In the genomic region with DNA sequence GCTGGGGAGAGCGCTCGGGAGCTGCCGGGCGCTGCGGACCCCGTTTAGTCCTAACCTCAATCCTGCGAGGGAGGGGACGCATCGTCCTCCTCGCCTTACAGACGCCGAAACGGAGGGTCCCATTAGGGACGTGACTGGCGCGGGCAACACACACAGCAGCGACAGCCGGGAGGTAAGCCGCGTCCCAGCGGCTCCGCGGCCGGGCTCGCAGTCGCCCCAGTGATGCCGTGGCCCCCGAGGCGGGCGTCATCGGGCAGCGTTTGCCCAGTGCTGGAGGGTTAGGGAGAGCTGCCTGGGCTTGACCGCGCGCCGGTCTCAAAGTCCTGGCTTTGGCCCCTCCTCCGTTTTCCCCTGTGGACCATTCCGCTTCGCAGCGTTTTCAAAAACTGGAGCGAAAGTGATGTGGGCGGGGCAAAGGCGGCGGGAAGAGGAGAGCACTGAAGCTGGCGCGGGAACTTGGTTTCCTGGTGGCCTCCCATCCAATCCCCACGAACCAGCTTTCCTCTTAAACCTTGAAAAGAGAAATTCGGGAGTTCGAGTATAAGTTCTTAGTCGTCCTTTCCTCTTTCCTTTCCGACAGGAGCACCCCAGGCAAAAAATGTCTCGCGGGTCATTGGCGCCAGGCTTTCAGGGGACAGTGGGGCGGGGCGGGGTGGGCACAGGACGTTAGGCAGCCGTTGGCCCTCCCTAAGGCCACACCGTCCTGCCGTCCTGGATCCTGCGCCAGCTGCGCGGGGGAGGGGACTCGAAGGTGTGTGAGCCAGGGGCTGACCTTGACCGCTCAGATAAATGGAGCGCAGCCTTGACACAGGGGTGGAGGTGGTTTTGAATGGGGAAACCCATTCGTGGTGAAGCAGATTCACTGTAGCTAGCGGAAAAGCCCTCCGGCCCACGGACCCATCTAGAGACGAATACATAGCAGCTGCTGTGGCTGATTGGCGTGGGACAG, we compare ENCODE assay signal across 8 cellular contexts. TPM values are rescaled to one million over a fixed set of nuclear protein-coding genes. Genes with fewer than 3 reads are reported as not detected.
A peak's percentile ranks its signal among the peaks of the same experiment; 100 is the strongest.
DNase-seq lines count a peak whose midpoint lies in the region; ATAC-seq and TF ChIP-seq lines count a peak whose summit lies in the region.

No MANE protein-coding gene starts in this region.

- no peaks in the 10 kb centered on the region for H3K9me3 ChIP-seq in CD8-positive, alpha-beta T cell (ENCODE audit: low read length)
- H3K9me3 ChIP-seq in lower lobe of right lung: no peaks in the 10 kb centered on the region

- peaks cover 40% of the 10 kb centered on the region for H3K27me3 Mint-ChIP-seq in CD8-positive, alpha-beta T cell (ENCODE audit: low read depth)
- no peaks in the 10 kb centered on the region for H3K27me3 Mint-ChIP-seq in activated CD4-positive, alpha-beta T cell treated with anti-CD3 and anti-CD28 coated beads, Interleukin-2, amount 10 ng/mL, durations not matched to agents 24 days and 14 days

- peaks cover 2% of the 10 kb centered on the region for H3K9me3 Mint-ChIP-seq in CD8-positive, alpha-beta T cell
- H3K9me3 Mint-ChIP-seq in activated CD4-positive, alpha-beta T cell treated with anti-CD3 and anti-CD28 coated beads, Interleukin-2, amount 10 ng/mL, durations not matched to agents 24 days and 14 days: peaks cover 5% of the 10 kb centered on the region

- peak overlapping the region; percentile 85 for H3K4me3 Mint-ChIP-seq in CD8-positive, alpha-beta T cell
- H3K4me3 Mint-ChIP-seq in activated CD4-positive, alpha-beta T cell treated with anti-CD3 and anti-CD28 coated beads, Interleukin-2, amount 10 ng/mL, durations not matched to agents 24 days and 14 days: peak overlapping the region; percentile 96

- peak; percentile 53 for ATAC-seq in CD8-positive, alpha-beta T cell
- peak; percentile 48 for ATAC-seq in GM19372 (IDR thresholded peaks at IDR 0.05; ENCODE audit: low read depth, unreplicated experiment)
- peak; percentile 61 for ATAC-seq in HG03460 (IDR thresholded peaks at IDR 0.05; ENCODE audit: unreplicated experiment)
- ATAC-seq in lower lobe of right lung: peak; percentile 91 to 95

- peaks cover 12% of the 10 kb centered on the region for H3K27me3 ChIP-seq in CD8-positive, alpha-beta T cell (ENCODE audit: insufficient read depth, low read length)
- H3K27me3 ChIP-seq in lower lobe of right lung (ENCODE audit: low read depth): peaks cover 8% of the 10 kb centered on the region

- H3K4me1 ChIP-seq in CD8-positive, alpha-beta T cell (ENCODE audit: insufficient read depth, low read length): peaks cover 6% of the 10 kb centered on the region
- H3K4me1 ChIP-seq in lower lobe of right lung: peaks cover 6% of the 10 kb centered on the region

- peak in 4 of 7 experiments; percentile 28 to 55 (median 33) for DNase-seq in CD8-positive, alpha-beta T cell
- DNase-seq in NCI-H510A (lab: John Stamatoyannopoulos, UW) (peak; percentile 89), lower lobe of right lung (peak; percentile 85)
- DNase-seq in activated CD4-positive, alpha-beta T cell treated with anti-CD3 and anti-CD28 coated beads, Interleukin-2, amount 10 ng/mL, durations not matched to agents 24 days and 14 days: peak; percentile 94
- DNase-seq in effector CD8-positive, alpha-beta T cell (lab: John Stamatoyannopoulos, UW): peak; percentile 2
- peak in 2 of 3 experiments; percentile 30 to 41 for DNase-seq in stimulated activated CD4-positive, alpha-beta T cell treated with anti-CD3 and anti-CD28 coated beads, TNF-alpha, amount 100 ng/mL, for 4 hours (ENCODE audit: low read depth in 3 of 3)

- peak overlapping the region; percentile 69 for H3K4me3 ChIP-seq in CD8-positive, alpha-beta T cell (ENCODE audit: low read depth, low read length)
- H3K4me3 ChIP-seq in lower lobe of right lung: peak overlapping the region; percentile 89

- TF ChIP-seq CTCF in CD8-positive, alpha-beta T cell (IDR thresholded peaks at IDR 0.05): no peak
- TF ChIP-seq CTCF in lower lobe of right lung (IDR thresholded peaks at IDR 0.05): no peak

- no peaks in the 10 kb centered on the region for H3K36me3 Mint-ChIP-seq in CD8-positive, alpha-beta T cell
- peaks cover 45% of the 10 kb centered on the region for H3K36me3 Mint-ChIP-seq in activated CD4-positive, alpha-beta T cell treated with anti-CD3 and anti-CD28 coated beads, Interleukin-2, amount 10 ng/mL, durations not matched to agents 24 days and 14 days (ENCODE audit: low read depth)

- H3K4me1 Mint-ChIP-seq in CD8-positive, alpha-beta T cell (ENCODE audit: low read depth): peaks cover 10% of the 10 kb centered on the region
- peaks cover 42% of the 10 kb centered on the region for H3K4me1 Mint-ChIP-seq in activated CD4-positive, alpha-beta T cell treated with anti-CD3 and anti-CD28 coated beads, Interleukin-2, amount 10 ng/mL, durations not matched to agents 24 days and 14 days

- H3K36me3 ChIP-seq in CD8-positive, alpha-beta T cell (ENCODE audit: insufficient read depth, low read length): no peaks in the 10 kb centered on the region
- H3K36me3 ChIP-seq in lower lobe of right lung: no peaks in the 10 kb centered on the region

- H3K27ac Mint-ChIP-seq in CD8-positive, alpha-beta T cell: no peak overlapping the region
- H3K27ac Mint-ChIP-seq in activated CD4-positive, alpha-beta T cell treated with anti-CD3 and anti-CD28 coated beads, Interleukin-2, amount 10 ng/mL, durations not matched to agents 24 days and 14 days: peak overlapping the region; percentile 96

- intact Hi-C loops in CD8-positive, alpha-beta T cell (cut with DNase I, micrococcal nuclease): loop anchor here in 1 of 2 experiments (5.0 kb wide), 1 partner anchor 61 kb away; a partner anchor contains a TSS
- intact Hi-C loops in activated CD4-positive, alpha-beta T cell treated with anti-CD3 and anti-CD28 coated beads, Interleukin-2, amount 10 ng/mL, durations not matched to agents 24 days and 14 days (cut with micrococcal nuclease): loop anchor here (1.0 to 5.0 kb wide), 6 partner anchors 25 to 153 kb away; a partner anchor contains a TSS
- intact Hi-C loops in lower lobe of right lung (cut with DNase I): no loop called here

- POLR2A ChIA-PET in CD8-positive, alpha-beta T cell (lab: Charles Lee): interaction anchor here (1.1 kb wide), 1 partner anchor 16 kb away, joined by 4 read pairs; no protein-coding TSS in a partner anchor

- no peak overlapping the region for H3K27ac ChIP-seq in CD8-positive, alpha-beta T cell (ENCODE audit: low read depth, low read length)
- H3K27ac ChIP-seq in lower lobe of right lung: peak overlapping the region; percentile 36

- CTCF ChIA-PET in CD8-positive, alpha-beta T cell (lab: Charles Lee): interaction anchor here (1.0 to 1.1 kb wide), 2 partner anchors 16 to 52 kb away, joined by 3 read pairs; no protein-coding TSS in a partner anchor

RNA-seq across cellular contexts. Expression of a gene that starts 0.8 kb away (rescaled TPM):
- 1 to 10 TPM; 2.9 to 3.0 TPM for total RNA-seq in CD8-positive, alpha-beta T cell
- 269 and 276 TPM in 2 replicates for total RNA-seq in activated CD4-positive, alpha-beta T cell treated with anti-CD3 and anti-CD28 coated beads, Interleukin-2, amount 10 ng/mL, durations not matched to agents 24 days and 14 days
- 6.4 TPM for total RNA-seq in lower lobe of right lung

RNA-seq across cellular contexts. Expression of a gene that starts 54.2 kb away (rescaled TPM):
- total RNA-seq in CD8-positive, alpha-beta T cell: 10 to 100 TPM; 32.2 to 39.7 TPM
- total RNA-seq in activated CD4-positive, alpha-beta T cell treated with anti-CD3 and anti-CD28 coated beads, Interleukin-2, amount 10 ng/mL, durations not matched to agents 24 days and 14 days: 85.2 and 91.8 TPM in 2 replicates
- 82.2 TPM for total RNA-seq in lower lobe of right lung

Comparison
In these comparisons a context has a peak if more than half of its experiments do, and no peak if none do; other contexts are left out.
1. DNase-seq: peak in every context shown above with its lines; median percentile 94 in activated CD4-positive, alpha-beta T cell treated with anti-CD3 and anti-CD28 coated beads, Interleukin-2, amount 10 ng/mL, durations not matched to agents 24 days and 14 days; 89 in NCI-H510A; 85 in lower lobe of right lung; 36 in stimulated activated CD4-positive, alpha-beta T cell treated with anti-CD3 and anti-CD28 coated beads, TNF-alpha, amount 100 ng/mL, for 4 hours; 33 in CD8-positive, alpha-beta T cell; 2 in effector CD8-positive, alpha-beta T cell.
2. RNA of a gene that starts 0.8 kb away (total RNA-seq): 269 to 276 TPM in activated CD4-positive, alpha-beta T cell treated with anti-CD3 and anti-CD28 coated beads, Interleukin-2, amount 10 ng/mL, durations not matched to agents 24 days and 14 days; 6.4 TPM in lower lobe of right lung (single experiment) and 2.9 to 3.0 TPM in CD8-positive, alpha-beta T cell; every median in the first group is over 10 times any median in the second.
3. Peak in every context shown above with its lines, with median percentiles within 50 percentile points of each other: ATAC-seq.